1 cellular context compared by ENCODE assay signal in the genomic region with DNA sequence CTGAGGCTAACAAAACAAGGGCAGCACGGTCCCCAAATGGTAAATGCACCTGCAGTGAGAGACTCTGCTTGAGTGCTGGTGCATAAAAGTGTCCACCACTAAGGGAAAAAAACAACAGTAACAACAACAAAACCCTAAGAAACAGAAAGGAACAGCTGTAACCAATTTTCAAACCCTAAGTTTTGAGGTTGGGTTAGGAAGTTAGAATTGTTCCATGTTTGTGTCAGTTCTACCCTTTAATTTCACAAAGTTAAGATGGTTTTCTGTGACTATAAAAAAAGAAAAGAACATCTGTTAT.
TF ChIP-seq lines count a peak whose summit lies in the region.

No MANE protein-coding gene starts in this region.

TF ChIP-seq in GM12878, 131 proteins besides CTCF, POLR2A, EP300 and RAD21 (continued from another document):
- TF ChIP-seq FOS (IDR thresholded peaks at IDR 0.05; ENCODE audit: borderline replicate concordance, extremely low read depth, insufficient read length) (no peak), NR2F1 (conservative IDR thresholded peaks at IDR 0.05) (no peak), CHD4 (IDR thresholded peaks at IDR 0.05) (no peak), KLF5 (IDR thresholded peaks at IDR 0.05; ENCODE audit: partially characterized antibody) (no peak), BACH1 (IDR thresholded peaks at IDR 0.05; ENCODE audit: borderline replicate concordance) (no peak), EED (IDR thresholded peaks at IDR 0.05; ENCODE audit: low read depth) (no peak), SUPT20H (IDR thresholded peaks at IDR 0.05; ENCODE audit: borderline replicate concordance, control insufficient read depth, low read depth, low read length) (no peak; the same call in 1 of the 2 replicates), ATF7 (IDR thresholded peaks at IDR 0.05; ENCODE audit: low read depth) (0 out of 2 replicates have a peak, but pooled peaks have one; percentile 5), MTA2 (IDR thresholded peaks at IDR 0.05; ENCODE audit: low read depth) (peak; percentile 40; the same call in 1 of the 2 replicates), ZNF384 (IDR thresholded peaks at IDR 0.05; ENCODE audit: borderline replicate concordance, low read depth, low read length) (no peak), HCFC1 (IDR thresholded peaks at IDR 0.05; ENCODE audit: low read length) (no peak), PAX5 (IDR thresholded peaks at IDR 0.05; ENCODE audit: borderline replicate concordance, low read depth, low read length) (no peak), IKZF1 (conservative IDR thresholded peaks at IDR 0.05) (peak; percentile 37; the same call in 1 of the 2 replicates)
- TF ChIP-seq, protein P1, sequence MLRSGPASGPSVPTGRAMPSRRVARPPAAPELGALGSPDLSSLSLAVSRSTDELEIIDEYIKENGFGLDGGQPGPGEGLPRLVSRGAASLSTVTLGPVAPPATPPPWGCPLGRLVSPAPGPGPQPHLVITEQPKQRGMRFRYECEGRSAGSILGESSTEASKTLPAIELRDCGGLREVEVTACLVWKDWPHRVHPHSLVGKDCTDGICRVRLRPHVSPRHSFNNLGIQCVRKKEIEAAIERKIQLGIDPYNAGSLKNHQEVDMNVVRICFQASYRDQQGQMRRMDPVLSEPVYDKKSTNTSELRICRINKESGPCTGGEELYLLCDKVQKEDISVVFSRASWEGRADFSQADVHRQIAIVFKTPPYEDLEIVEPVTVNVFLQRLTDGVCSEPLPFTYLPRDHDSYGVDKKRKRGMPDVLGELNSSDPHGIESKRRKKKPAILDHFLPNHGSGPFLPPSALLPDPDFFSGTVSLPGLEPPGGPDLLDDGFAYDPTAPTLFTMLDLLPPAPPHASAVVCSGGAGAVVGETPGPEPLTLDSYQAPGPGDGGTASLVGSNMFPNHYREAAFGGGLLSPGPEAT (IDR thresholded peaks at IDR 0.05; ENCODE audit: low read depth), result peak; percentile 58
- TF ChIP-seq, protein P2, sequence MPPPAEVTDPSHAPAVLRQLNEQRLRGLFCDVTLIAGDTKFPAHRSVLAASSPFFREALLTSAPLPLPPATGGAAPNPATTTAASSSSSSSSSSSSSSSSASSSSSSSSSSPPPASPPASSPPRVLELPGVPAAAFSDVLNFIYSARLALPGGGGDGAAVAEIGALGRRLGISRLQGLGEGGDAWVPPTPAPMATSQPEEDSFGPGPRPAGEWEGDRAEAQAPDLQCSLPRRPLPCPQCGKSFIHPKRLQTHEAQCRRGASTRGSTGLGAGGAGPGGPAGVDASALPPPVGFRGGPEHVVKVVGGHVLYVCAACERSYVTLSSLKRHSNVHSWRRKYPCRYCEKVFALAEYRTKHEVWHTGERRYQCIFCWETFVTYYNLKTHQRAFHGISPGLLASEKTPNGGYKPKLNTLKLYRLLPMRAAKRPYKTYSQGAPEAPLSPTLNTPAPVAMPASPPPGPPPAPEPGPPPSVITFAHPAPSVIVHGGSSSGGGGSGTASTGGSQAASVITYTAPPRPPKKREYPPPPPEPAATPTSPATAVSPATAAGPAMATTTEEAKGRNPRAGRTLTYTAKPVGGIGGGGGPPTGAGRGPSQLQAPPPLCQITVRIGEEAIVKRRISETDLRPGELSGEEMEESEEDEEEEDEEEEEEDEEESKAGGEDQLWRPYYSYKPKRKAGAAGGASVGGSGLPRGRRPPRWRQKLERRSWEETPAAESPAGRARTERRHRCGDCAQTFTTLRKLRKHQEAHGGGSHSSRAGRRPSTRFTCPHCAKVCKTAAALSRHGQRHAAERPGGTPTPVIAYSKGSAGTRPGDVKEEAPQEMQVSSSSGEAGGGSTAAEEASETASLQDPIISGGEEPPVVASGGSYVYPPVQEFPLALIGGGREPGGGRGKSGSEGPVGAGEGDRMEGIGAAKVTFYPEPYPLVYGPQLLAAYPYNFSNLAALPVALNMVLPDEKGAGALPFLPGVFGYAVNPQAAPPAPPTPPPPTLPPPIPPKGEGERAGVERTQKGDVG (CRISPR knock-in tag; IDR thresholded peaks at IDR 0.05), result no peak
